In genomic region chr10:61867374-61867773, GRCh38 we compare ENCODE assay signal across 7 cellular contexts. TPM values are rescaled to one million over a fixed set of nuclear protein-coding genes. Genes with fewer than 3 reads are reported as not detected.
A peak's percentile ranks its signal among the peaks of the same experiment; 100 is the strongest.
DNase-seq lines count a peak whose midpoint lies in the region; ATAC-seq and TF ChIP-seq lines count a peak whose summit lies in the region.
"Not testable (repeated sequence)": the region's sequence is repeated elsewhere in the genome, so short reads cannot be mapped to it uniquely, and the experiment has no call there.

No MANE protein-coding gene starts in this region.

- peak overlapping the region; percentile 35 to 48 (median 47) for H3K4me3 ChIP-seq in Peyer's patch
- peak overlapping the region; percentile 61 for H3K4me3 ChIP-seq in adipocyte (ENCODE audit: low read length)
- peak overlapping the region; percentile 35 for H3K4me3 ChIP-seq in endocrine pancreas (ENCODE audit: control insufficient read depth, insufficient read depth, low read length)
- H3K4me3 ChIP-seq in parathyroid adenoma (ENCODE audit: low read depth, low read length) = not testable (repeated sequence)

- peak overlapping the region; percentile 15 for H3K9ac ChIP-seq in adipocyte (ENCODE audit: low read length)
- peak overlapping the region; percentile 49 for H3K9ac ChIP-seq in endocrine pancreas (ENCODE audit: control insufficient read depth, insufficient read depth, low read length)
- H3K9ac ChIP-seq in parathyroid adenoma = not testable (repeated sequence)

- peak overlapping the region; percentile 76 for H2AFZ ChIP-seq in parathyroid adenoma

- H3K4me2 ChIP-seq in parathyroid adenoma (ENCODE audit: low read length) = not testable (repeated sequence)

- H3K27ac ChIP-seq in Peyer's patch = peak overlapping the region in 2 of 4 donors; percentile 47 to 77
- H3K27ac ChIP-seq in parathyroid adenoma = not testable (repeated sequence)

- not testable (repeated sequence) for H3K4me1 Mint-ChIP-seq in stimulated activated naive CD8-positive, alpha-beta T cell treated with anti-CD3 and anti-CD28 coated beads, Interleukin-15, amount 100 ng/mL, for 72 hours

- not testable (repeated sequence) for DNase-seq in Peyer's patch; adipocyte (ENCODE audit: low read depth); left lobe of liver (ENCODE audit: low spot score); stimulated activated naive CD8-positive, alpha-beta T cell treated with anti-CD3 and anti-CD28 coated beads, Interleukin-15, amount 100 ng/mL, for 72 hours
- peak; percentile 55 for DNase-seq in activated CD8-positive, alpha-beta memory T cell treated with anti-CD3 and anti-CD28 coated beads, Interleukin-2, amount 50 U/mL, for 48 hours

- peak overlapping the region; percentile 64 to 75 for H3K4me3 Mint-ChIP-seq in stimulated activated naive CD8-positive, alpha-beta T cell treated with anti-CD3 and anti-CD28 coated beads, Interleukin-15, amount 100 ng/mL, for 72 hours

- TF ChIP-seq POLR2A in Peyer's patch (IDR thresholded peaks at IDR 0.05) = not testable (repeated sequence)

- H3K9me3 ChIP-seq in Peyer's patch; adipocyte (ENCODE audit: control insufficient read depth, low read length); endocrine pancreas (ENCODE audit: control insufficient read depth, low read length); parathyroid adenoma (ENCODE audit: control insufficient read depth, low read length): not testable (repeated sequence)

- H3K27me3 ChIP-seq in Peyer's patch; adipocyte (replicated peaks; ENCODE audit: control insufficient read depth, insufficient read depth, low read length); endocrine pancreas (ENCODE audit: control insufficient read depth, insufficient read depth, low read length); parathyroid adenoma (ENCODE audit: control insufficient read depth, insufficient read depth, low read length): not testable (repeated sequence)

- ATAC-seq in left lobe of liver = peak; percentile 40
- ATAC-seq in stimulated activated naive CD8-positive, alpha-beta T cell treated with anti-CD3 and anti-CD28 coated beads, Interleukin-15, amount 100 ng/mL, for 72 hours = not testable (repeated sequence)

- not testable (repeated sequence) for H3K27me3 Mint-ChIP-seq in stimulated activated naive CD8-positive, alpha-beta T cell treated with anti-CD3 and anti-CD28 coated beads, Interleukin-15, amount 100 ng/mL, for 72 hours

- H3K9me3 Mint-ChIP-seq in stimulated activated naive CD8-positive, alpha-beta T cell treated with anti-CD3 and anti-CD28 coated beads, Interleukin-15, amount 100 ng/mL, for 72 hours = not testable (repeated sequence)

- H3K27ac Mint-ChIP-seq in stimulated activated naive CD8-positive, alpha-beta T cell treated with anti-CD3 and anti-CD28 coated beads, Interleukin-15, amount 100 ng/mL, for 72 hours = peak overlapping the region in 1 of 2 donors; percentile 46

- not testable (repeated sequence) for H3K36me3 ChIP-seq in Peyer's patch; adipocyte (ENCODE audit: control insufficient read depth, insufficient read depth, low read length, severe bottlenecking); endocrine pancreas (ENCODE audit: control insufficient read depth, insufficient read depth, low read length); parathyroid adenoma (ENCODE audit: control insufficient read depth, insufficient read depth, low read length)

- not testable (repeated sequence) for H3K79me2 ChIP-seq in parathyroid adenoma

- TF ChIP-seq CTCF in Peyer's patch (IDR thresholded peaks at IDR 0.05); parathyroid adenoma (IDR thresholded peaks at IDR 0.05): not testable (repeated sequence)

- H3K4me1 ChIP-seq in Peyer's patch; adipocyte (ENCODE audit: control insufficient read depth, insufficient read depth, low read length); endocrine pancreas (ENCODE audit: control insufficient read depth, insufficient read depth, low read length); parathyroid adenoma: not testable (repeated sequence)

RNA-seq across cellular contexts. Expression of gene ARID5B, which starts 34.1 kb away (rescaled TPM):
- total RNA-seq in Peyer's patch (100 to 1,000 TPM in 1 of 4 donors, 10 to 100 TPM in 3; 10.5 to 167 (median 29.4) TPM), left lobe of liver (3.8 TPM)
